2 cellular contexts compared by ENCODE assay signal in the genomic region with DNA sequence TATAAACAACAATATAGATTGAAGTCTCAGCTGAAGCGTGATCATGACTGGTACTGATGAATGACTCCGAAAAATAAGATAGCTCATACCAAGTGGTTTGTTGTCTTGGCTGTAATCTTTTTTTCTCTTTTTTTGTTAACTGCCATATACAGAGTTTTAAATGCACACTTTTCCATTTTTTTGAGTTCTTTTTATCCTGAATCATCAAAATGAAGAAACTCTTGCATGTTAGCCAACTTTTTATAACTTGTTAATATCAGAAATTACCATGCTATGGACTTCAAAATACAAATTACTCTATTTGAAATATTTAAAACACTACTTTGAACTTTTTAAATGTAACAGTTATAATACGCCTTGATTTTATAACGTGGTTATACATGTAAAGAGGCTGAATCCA.
TF ChIP-seq lines count a peak whose summit lies in the region.

No MANE protein-coding gene starts in this region.

TF ChIP-seq in HepG2, 621 proteins besides CTCF, POLR2A, EP300 and RAD21:
- TF ChIP-seq HNRNPH1 (optimal IDR thresholded peaks at IDR 0.05; ENCODE audit: low read depth, low read length) (no peak), MAFF (IDR thresholded peaks at IDR 0.05; ENCODE audit: low read depth, low read length) (peak; percentile 36; the same call in 1 of the 2 replicates), MAFK (conservative IDR thresholded peaks at IDR 0.05 in 1 of 2, IDR thresholded peaks at IDR 0.05 in 1 of 2; ENCODE audit: low read length in 2 of 2) (peak; percentile 8 to 41; a peak in 1 of 4 replicates)

TF ChIP-seq in GM12878, 131 proteins besides CTCF, POLR2A, EP300 and RAD21:
- TF ChIP-seq, protein P1, sequence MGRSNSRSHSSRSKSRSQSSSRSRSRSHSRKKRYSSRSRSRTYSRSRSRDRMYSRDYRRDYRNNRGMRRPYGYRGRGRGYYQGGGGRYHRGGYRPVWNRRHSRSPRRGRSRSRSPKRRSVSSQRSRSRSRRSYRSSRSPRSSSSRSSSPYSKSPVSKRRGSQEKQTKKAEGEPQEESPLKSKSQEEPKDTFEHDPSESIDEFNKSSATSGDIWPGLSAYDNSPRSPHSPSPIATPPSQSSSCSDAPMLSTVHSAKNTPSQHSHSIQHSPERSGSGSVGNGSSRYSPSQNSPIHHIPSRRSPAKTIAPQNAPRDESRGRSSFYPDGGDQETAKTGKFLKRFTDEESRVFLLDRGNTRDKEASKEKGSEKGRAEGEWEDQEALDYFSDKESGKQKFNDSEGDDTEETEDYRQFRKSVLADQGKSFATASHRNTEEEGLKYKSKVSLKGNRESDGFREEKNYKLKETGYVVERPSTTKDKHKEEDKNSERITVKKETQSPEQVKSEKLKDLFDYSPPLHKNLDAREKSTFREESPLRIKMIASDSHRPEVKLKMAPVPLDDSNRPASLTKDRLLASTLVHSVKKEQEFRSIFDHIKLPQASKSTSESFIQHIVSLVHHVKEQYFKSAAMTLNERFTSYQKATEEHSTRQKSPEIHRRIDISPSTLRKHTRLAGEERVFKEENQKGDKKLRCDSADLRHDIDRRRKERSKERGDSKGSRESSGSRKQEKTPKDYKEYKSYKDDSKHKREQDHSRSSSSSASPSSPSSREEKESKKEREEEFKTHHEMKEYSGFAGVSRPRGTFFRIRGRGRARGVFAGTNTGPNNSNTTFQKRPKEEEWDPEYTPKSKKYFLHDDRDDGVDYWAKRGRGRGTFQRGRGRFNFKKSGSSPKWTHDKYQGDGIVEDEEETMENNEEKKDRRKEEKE (IDR thresholded peaks at IDR 0.05) = no peak
- TF ChIP-seq, protein P2, sequence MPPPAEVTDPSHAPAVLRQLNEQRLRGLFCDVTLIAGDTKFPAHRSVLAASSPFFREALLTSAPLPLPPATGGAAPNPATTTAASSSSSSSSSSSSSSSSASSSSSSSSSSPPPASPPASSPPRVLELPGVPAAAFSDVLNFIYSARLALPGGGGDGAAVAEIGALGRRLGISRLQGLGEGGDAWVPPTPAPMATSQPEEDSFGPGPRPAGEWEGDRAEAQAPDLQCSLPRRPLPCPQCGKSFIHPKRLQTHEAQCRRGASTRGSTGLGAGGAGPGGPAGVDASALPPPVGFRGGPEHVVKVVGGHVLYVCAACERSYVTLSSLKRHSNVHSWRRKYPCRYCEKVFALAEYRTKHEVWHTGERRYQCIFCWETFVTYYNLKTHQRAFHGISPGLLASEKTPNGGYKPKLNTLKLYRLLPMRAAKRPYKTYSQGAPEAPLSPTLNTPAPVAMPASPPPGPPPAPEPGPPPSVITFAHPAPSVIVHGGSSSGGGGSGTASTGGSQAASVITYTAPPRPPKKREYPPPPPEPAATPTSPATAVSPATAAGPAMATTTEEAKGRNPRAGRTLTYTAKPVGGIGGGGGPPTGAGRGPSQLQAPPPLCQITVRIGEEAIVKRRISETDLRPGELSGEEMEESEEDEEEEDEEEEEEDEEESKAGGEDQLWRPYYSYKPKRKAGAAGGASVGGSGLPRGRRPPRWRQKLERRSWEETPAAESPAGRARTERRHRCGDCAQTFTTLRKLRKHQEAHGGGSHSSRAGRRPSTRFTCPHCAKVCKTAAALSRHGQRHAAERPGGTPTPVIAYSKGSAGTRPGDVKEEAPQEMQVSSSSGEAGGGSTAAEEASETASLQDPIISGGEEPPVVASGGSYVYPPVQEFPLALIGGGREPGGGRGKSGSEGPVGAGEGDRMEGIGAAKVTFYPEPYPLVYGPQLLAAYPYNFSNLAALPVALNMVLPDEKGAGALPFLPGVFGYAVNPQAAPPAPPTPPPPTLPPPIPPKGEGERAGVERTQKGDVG (CRISPR knock-in tag; IDR thresholded peaks at IDR 0.05) = no peak
- TF ChIP-seq CREB1 (IDR thresholded peaks at IDR 0.05; ENCODE audit: low read depth) (no peak), ZBED1 (IDR thresholded peaks at IDR 0.05; ENCODE audit: borderline replicate concordance) (no peak), ZNF622 (IDR thresholded peaks at IDR 0.05) (no peak), STAT3 (IDR thresholded peaks at IDR 0.05; ENCODE audit: low read depth, low read length) (no peak), TBL1XR1 (IDR thresholded peaks at IDR 0.05; ENCODE audit: low read depth, low read length) (no peak), DPF2 (IDR thresholded peaks at IDR 0.05) (no peak), SUPT20H (IDR thresholded peaks at IDR 0.05; ENCODE audit: borderline replicate concordance, control insufficient read depth, low read depth, low read length) (no peak), NFIC (IDR thresholded peaks at IDR 0.05; ENCODE audit: low read depth, low read length) (no peak), ZZZ3 (IDR thresholded peaks at IDR 0.05; ENCODE audit: control insufficient read depth, insufficient read length, low read depth) (no peak), PAX8 (IDR thresholded peaks at IDR 0.05) (no peak), EZH2 (IDR thresholded peaks at IDR 0.05; ENCODE audit: borderline replicate concordance, control insufficient read depth, low read depth, low read length) (no peak)
- TF ChIP-seq, protein P3, sequence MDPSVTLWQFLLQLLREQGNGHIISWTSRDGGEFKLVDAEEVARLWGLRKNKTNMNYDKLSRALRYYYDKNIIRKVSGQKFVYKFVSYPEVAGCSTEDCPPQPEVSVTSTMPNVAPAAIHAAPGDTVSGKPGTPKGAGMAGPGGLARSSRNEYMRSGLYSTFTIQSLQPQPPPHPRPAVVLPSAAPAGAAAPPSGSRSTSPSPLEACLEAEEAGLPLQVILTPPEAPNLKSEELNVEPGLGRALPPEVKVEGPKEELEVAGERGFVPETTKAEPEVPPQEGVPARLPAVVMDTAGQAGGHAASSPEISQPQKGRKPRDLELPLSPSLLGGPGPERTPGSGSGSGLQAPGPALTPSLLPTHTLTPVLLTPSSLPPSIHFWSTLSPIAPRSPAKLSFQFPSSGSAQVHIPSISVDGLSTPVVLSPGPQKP (IDR thresholded peaks at IDR 0.05; ENCODE audit: low read depth, low read length) = no peak
- TF ChIP-seq, protein P4, sequence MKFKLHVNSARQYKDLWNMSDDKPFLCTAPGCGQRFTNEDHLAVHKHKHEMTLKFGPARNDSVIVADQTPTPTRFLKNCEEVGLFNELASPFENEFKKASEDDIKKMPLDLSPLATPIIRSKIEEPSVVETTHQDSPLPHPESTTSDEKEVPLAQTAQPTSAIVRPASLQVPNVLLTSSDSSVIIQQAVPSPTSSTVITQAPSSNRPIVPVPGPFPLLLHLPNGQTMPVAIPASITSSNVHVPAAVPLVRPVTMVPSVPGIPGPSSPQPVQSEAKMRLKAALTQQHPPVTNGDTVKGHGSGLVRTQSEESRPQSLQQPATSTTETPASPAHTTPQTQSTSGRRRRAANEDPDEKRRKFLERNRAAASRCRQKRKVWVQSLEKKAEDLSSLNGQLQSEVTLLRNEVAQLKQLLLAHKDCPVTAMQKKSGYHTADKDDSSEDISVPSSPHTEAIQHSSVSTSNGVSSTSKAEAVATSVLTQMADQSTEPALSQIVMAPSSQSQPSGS (IDR thresholded peaks at IDR 0.05; ENCODE audit: low read length) = no peak
- TF ChIP-seq, protein P5, sequence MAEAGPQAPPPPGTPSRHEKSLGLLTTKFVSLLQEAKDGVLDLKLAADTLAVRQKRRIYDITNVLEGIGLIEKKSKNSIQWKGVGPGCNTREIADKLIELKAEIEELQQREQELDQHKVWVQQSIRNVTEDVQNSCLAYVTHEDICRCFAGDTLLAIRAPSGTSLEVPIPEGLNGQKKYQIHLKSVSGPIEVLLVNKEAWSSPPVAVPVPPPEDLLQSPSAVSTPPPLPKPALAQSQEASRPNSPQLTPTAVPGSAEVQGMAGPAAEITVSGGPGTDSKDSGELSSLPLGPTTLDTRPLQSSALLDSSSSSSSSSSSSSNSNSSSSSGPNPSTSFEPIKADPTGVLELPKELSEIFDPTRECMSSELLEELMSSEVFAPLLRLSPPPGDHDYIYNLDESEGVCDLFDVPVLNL (IDR thresholded peaks at IDR 0.05; ENCODE audit: low read depth, low read length) = no peak
- TF ChIP-seq, protein P6, sequence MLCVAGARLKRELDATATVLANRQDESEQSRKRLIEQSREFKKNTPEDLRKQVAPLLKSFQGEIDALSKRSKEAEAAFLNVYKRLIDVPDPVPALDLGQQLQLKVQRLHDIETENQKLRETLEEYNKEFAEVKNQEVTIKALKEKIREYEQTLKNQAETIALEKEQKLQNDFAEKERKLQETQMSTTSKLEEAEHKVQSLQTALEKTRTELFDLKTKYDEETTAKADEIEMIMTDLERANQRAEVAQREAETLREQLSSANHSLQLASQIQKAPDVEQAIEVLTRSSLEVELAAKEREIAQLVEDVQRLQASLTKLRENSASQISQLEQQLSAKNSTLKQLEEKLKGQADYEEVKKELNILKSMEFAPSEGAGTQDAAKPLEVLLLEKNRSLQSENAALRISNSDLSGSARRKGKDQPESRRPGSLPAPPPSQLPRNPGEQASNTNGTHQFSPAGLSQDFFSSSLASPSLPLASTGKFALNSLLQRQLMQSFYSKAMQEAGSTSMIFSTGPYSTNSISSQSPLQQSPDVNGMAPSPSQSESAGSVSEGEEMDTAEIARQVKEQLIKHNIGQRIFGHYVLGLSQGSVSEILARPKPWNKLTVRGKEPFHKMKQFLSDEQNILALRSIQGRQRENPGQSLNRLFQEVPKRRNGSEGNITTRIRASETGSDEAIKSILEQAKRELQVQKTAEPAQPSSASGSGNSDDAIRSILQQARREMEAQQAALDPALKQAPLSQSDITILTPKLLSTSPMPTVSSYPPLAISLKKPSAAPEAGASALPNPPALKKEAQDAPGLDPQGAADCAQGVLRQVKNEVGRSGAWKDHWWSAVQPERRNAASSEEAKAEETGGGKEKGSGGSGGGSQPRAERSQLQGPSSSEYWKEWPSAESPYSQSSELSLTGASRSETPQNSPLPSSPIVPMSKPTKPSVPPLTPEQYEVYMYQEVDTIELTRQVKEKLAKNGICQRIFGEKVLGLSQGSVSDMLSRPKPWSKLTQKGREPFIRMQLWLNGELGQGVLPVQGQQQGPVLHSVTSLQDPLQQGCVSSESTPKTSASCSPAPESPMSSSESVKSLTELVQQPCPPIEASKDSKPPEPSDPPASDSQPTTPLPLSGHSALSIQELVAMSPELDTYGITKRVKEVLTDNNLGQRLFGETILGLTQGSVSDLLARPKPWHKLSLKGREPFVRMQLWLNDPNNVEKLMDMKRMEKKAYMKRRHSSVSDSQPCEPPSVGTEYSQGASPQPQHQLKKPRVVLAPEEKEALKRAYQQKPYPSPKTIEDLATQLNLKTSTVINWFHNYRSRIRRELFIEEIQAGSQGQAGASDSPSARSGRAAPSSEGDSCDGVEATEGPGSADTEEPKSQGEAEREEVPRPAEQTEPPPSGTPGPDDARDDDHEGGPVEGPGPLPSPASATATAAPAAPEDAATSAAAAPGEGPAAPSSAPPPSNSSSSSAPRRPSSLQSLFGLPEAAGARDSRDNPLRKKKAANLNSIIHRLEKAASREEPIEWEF (IDR thresholded peaks at IDR 0.05; ENCODE audit: insufficient replicate concordance, low read depth, low read length) = no peak
- TF ChIP-seq, protein P7, sequence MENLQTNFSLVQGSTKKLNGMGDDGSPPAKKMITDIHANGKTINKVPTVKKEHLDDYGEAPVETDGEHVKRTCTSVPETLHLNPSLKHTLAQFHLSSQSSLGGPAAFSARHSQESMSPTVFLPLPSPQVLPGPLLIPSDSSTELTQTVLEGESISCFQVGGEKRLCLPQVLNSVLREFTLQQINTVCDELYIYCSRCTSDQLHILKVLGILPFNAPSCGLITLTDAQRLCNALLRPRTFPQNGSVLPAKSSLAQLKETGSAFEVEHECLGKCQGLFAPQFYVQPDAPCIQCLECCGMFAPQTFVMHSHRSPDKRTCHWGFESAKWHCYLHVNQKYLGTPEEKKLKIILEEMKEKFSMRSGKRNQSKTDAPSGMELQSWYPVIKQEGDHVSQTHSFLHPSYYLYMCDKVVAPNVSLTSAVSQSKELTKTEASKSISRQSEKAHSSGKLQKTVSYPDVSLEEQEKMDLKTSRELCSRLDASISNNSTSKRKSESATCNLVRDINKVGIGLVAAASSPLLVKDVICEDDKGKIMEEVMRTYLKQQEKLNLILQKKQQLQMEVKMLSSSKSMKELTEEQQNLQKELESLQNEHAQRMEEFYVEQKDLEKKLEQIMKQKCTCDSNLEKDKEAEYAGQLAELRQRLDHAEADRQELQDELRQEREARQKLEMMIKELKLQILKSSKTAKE (IDR thresholded peaks at IDR 0.05; ENCODE audit: low read depth, poor library complexity, severe bottlenecking) = no peak
TF ChIP-seq in GM12878: peak in this region for 0.
